ENCODE assay signal across 8 cellular contexts in the genomic region with DNA sequence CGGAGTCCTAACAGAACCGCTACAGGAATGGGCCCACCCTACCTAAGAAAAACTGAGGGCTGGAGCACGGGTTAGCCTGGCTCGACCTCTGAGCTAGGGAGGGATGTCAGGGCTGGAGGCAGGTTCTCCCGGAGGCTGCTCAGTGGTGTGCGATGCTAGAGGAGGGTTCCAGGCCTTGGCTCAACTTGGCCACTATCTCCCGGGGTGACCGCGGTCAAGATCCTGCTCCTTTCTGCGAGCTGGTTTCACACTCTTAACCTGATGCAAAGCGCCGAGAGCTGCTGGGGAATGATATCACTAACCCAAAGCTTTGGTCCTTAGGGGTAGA. TPM values are rescaled to one million over a fixed set of nuclear protein-coding genes. Genes with fewer than 3 reads are reported as not detected.
DNase-seq lines count a peak whose midpoint lies in the region; ATAC-seq and TF ChIP-seq lines count a peak whose summit lies in the region.

No MANE protein-coding gene starts in this region.

- peaks cover 31% of the 10 kb centered on the region for H3K4me1 ChIP-seq in CD4-positive, alpha-beta memory T cell (ENCODE audit: insufficient read depth, low read length)
- H3K4me1 ChIP-seq in iPS-18a (ENCODE audit: control insufficient read depth, low read depth, low read length), result no peaks in the 10 kb centered on the region
- H3K4me1 ChIP-seq in stomach, result peaks cover 15 to 33% (median 27%) of the 10 kb centered on the region in 4 donors

- POLR2A ChIA-PET in CD4-positive, alpha-beta memory T cell (lab: Charles Lee; ENCODE audit: partially characterized antibody), result interaction anchor here (0.6 to 7.0 kb wide), 27 partner anchors 9 to 397 kb away, joined by 3 to 163 read pairs (median 9); partner anchors contain the start of genes C19orf12, PLEKHF1 and URI1

- peak overlapping the region; percentile 95 to 100 (median 98) for H3K4me3 Mint-ChIP-seq in CD4-positive, alpha-beta memory T cell

- 0 to 2% (median 0%) methylated on average over 3 to 12 of the region's 12 CpGs for WGBS in stomach, 5 donors

- peak overlapping the region; percentile 99 to 100 (median 100) for H3K27ac Mint-ChIP-seq in CD4-positive, alpha-beta memory T cell
- H3K27ac Mint-ChIP-seq in activated naive CD4-positive, alpha-beta T cell treated with anti-CD3 and anti-CD28 coated beads, Interleukin-2, amount 50 U/mL, for 72 hours, result peak overlapping the region; percentile 97 to 100

- H3K9ac ChIP-seq in iPS-18a (ENCODE audit: low read length), result peak overlapping the region; percentile 79

- TF ChIP-seq POLR2A in stomach (IDR thresholded peaks at IDR 0.05), result no peak

- CTCF ChIA-PET in CD4-positive, alpha-beta memory T cell (lab: Charles Lee; ENCODE audit: partially characterized antibody), result interaction anchor here (0.7 to 10.4 kb wide), 8 partner anchors 14 to 265 kb away, joined by 3 to 267 read pairs (median 50); partner anchors contain the start of genes C19orf12 and PLEKHF1

- peaks cover 14 to 35% of the 10 kb centered on the region in 2 donors for H3K36me3 Mint-ChIP-seq in CD4-positive, alpha-beta memory T cell
- peaks cover 22 to 26% of the 10 kb centered on the region in 2 donors for H3K36me3 Mint-ChIP-seq in activated naive CD4-positive, alpha-beta T cell treated with anti-CD3 and anti-CD28 coated beads, Interleukin-2, amount 50 U/mL, for 72 hours

- peak overlapping the region; percentile 78 to 87 for H3K4me3 ChIP-seq in CD4-positive, alpha-beta memory T cell (ENCODE audit: low read length in 2 of 2)
- H3K4me3 ChIP-seq in iPS-18a (ENCODE audit: low read length) (peak overlapping the region; percentile 74), stomach (peak overlapping the region; percentile 74 to 95 (median 85))

- no peak for TF ChIP-seq EP300 in stomach (IDR thresholded peaks at IDR 0.05)

- DNase-seq in CD4-positive, alpha-beta memory T cell, result no peak
- DNase-seq in activated naive CD4-positive, alpha-beta T cell treated with anti-CD3 and anti-CD28 coated beads, Interleukin-2, amount 50 U/mL, for 72 hours (ENCODE audit: low spot score in 2 of 2), result no peak
- no peak for DNase-seq in stomach
- no peak for DNase-seq in HK-2 (ENCODE audit: unreplicated experiment)
- no peak for DNase-seq in globus pallidus (ENCODE audit: low spot score)
- no peak for DNase-seq in UCSD-AML1 (lab: John Stamatoyannopoulos, UW; ENCODE audit: unreplicated experiment)

- no peaks in the 10 kb centered on the region for H3K9me3 ChIP-seq in CD4-positive, alpha-beta memory T cell (ENCODE audit: control insufficient read depth in 1 of 2, low read length in 2 of 2)
- H3K9me3 ChIP-seq in iPS-18a (ENCODE audit: control insufficient read depth, low read depth, low read length) (no peaks in the 10 kb centered on the region), stomach (no peaks in the 10 kb centered on the region)

- peak; percentile 15 for ATAC-seq in HG02852 (IDR thresholded peaks at IDR 0.05; ENCODE audit: unreplicated experiment)
- ATAC-seq in activated naive CD4-positive, alpha-beta T cell treated with anti-CD3 and anti-CD28 coated beads, Interleukin-2, amount 50 U/mL, for 72 hours, result peak; percentile 33

- peaks cover 0 to 4% (median 0%) of the 10 kb centered on the region in 8 donors for H3K9me3 Mint-ChIP-seq in CD4-positive, alpha-beta memory T cell
- no peaks in the 10 kb centered on the region for H3K9me3 Mint-ChIP-seq in activated naive CD4-positive, alpha-beta T cell treated with anti-CD3 and anti-CD28 coated beads, Interleukin-2, amount 50 U/mL, for 72 hours

- peaks cover 23% of the 10 kb centered on the region for H3K36me3 ChIP-seq in CD4-positive, alpha-beta memory T cell (ENCODE audit: insufficient read depth, low read length)
- peaks cover 10% of the 10 kb centered on the region for H3K36me3 ChIP-seq in iPS-18a (ENCODE audit: control insufficient read depth, low read depth, low read length)
- H3K36me3 ChIP-seq in stomach, result peaks cover 18 to 29% (median 24%) of the 10 kb centered on the region in 4 donors

- H3K27me3 Mint-ChIP-seq in CD4-positive, alpha-beta memory T cell, result no peaks in the 10 kb centered on the region

- no peaks in the 10 kb centered on the region for H3K27me3 ChIP-seq in CD4-positive, alpha-beta memory T cell (ENCODE audit: insufficient read depth, low read length)
- no peaks in the 10 kb centered on the region for H3K27me3 ChIP-seq in iPS-18a (ENCODE audit: control insufficient read depth, insufficient read depth, low read length)
- no peaks in the 10 kb centered on the region for H3K27me3 ChIP-seq in stomach

- intact Hi-C loops in CD4-positive, alpha-beta memory T cell (cut with micrococcal nuclease), result loop anchor here (1.0 to 5.0 kb wide), 5 partner anchors 85 to 394 kb away; partner anchors contain the start of genes UQCRFS1 and URI1
- intact Hi-C loops in stomach (cut with DNase I; ENCODE audit: low total_unique reads), result no loop called here

- peaks cover 14 to 45% (median 30%) of the 10 kb centered on the region in 4 donors for H3K4me1 Mint-ChIP-seq in CD4-positive, alpha-beta memory T cell

- H3K27ac ChIP-seq in CD4-positive, alpha-beta memory T cell (ENCODE audit: low read depth, low read length), result peak overlapping the region; percentile 99
- H3K27ac ChIP-seq in iPS-18a (ENCODE audit: low read length) (no peak overlapping the region), stomach (peak overlapping the region; percentile 94 to 99 (median 97))

- no peak for TF ChIP-seq CTCF in stomach (IDR thresholded peaks at IDR 0.05)

RNA-seq across cellular contexts. Expression of gene POP4, which starts 0.3 kb away (rescaled TPM):
- total RNA-seq in CD4-positive, alpha-beta memory T cell, result 10 to 100 TPM; 54.1 to 58.4 TPM
- 100 to 1,000 TPM; 141 to 189 TPM for polyA plus RNA-seq in CD4-positive, alpha-beta memory T cell
- 10 to 100 TPM; 83.7 to 90.7 TPM for total RNA-seq in activated naive CD4-positive, alpha-beta T cell treated with anti-CD3 and anti-CD28 coated beads, Interleukin-2, amount 50 U/mL, for 72 hours
- total RNA-seq in stomach, result 100 to 1,000 TPM in 1 of 5 donors, 10 to 100 TPM in 2, 1 to 10 TPM in 2; 2.0 to 162 (median 40.7) TPM
- 100 to 1,000 TPM in 1 of 3 donors, 10 to 100 TPM in 2; 51.3 to 120 (median 83.4) TPM for polyA plus RNA-seq in stomach

RNA-seq across cellular contexts. Expression of gene PLEKHF1, which starts 58.9 kb away (rescaled TPM):
- total RNA-seq in CD4-positive, alpha-beta memory T cell, result 10 to 100 TPM; 31.2 to 32.4 TPM
- polyA plus RNA-seq in CD4-positive, alpha-beta memory T cell, result 10 to 100 TPM; 15.3 to 36.0 TPM
- total RNA-seq in activated naive CD4-positive, alpha-beta T cell treated with anti-CD3 and anti-CD28 coated beads, Interleukin-2, amount 50 U/mL, for 72 hours, result 10 to 100 TPM; 24.3 to 29.7 TPM
- 10 to 100 TPM in 1 of 5 donors, 1 to 10 TPM in 4; 1.8 to 13.6 (median 6.1) TPM for total RNA-seq in stomach
- polyA plus RNA-seq in stomach, result 1 to 10 TPM; 5.2 to 8.4 (median 6.7) TPM
